Comparison of ENCODE assay signal across 20 cellular contexts in the genomic region with DNA sequence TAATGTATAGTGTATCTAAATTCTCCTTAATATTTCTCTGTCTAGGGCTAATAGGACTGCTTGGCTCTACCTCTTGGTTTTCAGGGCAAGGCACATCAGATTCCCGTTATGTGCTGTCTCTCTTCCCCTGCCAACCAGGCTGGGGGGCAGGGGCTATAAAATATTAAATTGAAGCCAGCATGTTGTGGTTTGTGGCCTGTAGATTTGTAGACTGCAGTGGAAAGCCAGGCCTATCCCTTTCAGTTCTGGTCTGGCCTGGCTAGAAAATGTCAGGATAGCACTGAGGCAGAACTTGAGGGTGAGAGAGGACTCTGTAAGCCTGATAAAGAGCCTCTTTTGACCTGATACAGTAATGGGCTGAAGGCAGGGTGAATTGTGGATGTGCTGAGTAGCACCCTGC. TPM values are rescaled to one million over a fixed set of nuclear protein-coding genes. Genes with fewer than 3 reads are reported as not detected.
DNase-seq lines count a peak whose midpoint lies in the region; ATAC-seq and TF ChIP-seq lines count a peak whose summit lies in the region.
"Had no signal": no experiment of that assay in that cellular context is flagged by ENCODE, and none has a peak within 500 bp of the region (broad histone marks: within the 10 kb centered on the region; RNA-seq: fewer than 3 reads in every experiment).

No MANE protein-coding gene starts in this region.

- in situ Hi-C loops in mammary epithelial cell (cut with MboI; ENCODE audit: low sequenced_read_pairs in 2 of 2), result no loop called here

- H3K4me3 ChIP-seq in breast epithelium (no peak overlapping the region), mammary epithelial cell (replicated peaks in 1 of 3; ENCODE audit: insufficient read depth in 1 of 3, low read depth in 2 of 3, low read length in 3 of 3) (no peak overlapping the region)
- H3K4me3 ChIP-seq: GM23248, thoracic aorta had no signal

- H3K9me3 Mint-ChIP-seq in activated CD4-positive, alpha-beta memory T cell treated with anti-CD3 and anti-CD28 coated beads for 36 hours, result no peaks in the 10 kb centered on the region
- H3K9me3 Mint-ChIP-seq in endothelial cell (ENCODE audit: unreplicated experiment) (no peaks in the 10 kb centered on the region), neural crest cell (no peaks in the 10 kb centered on the region)

- H3K27ac Mint-ChIP-seq in activated CD4-positive, alpha-beta memory T cell treated with anti-CD3 and anti-CD28 coated beads for 36 hours, result peak overlapping the region; percentile 8
- peak overlapping the region; percentile 36 for H3K27ac Mint-ChIP-seq in endothelial cell (ENCODE audit: unreplicated experiment)
- H3K27ac Mint-ChIP-seq in neural crest cell (ENCODE audit: unreplicated experiment), result peak overlapping the region; percentile 54

- H3K4me1 Mint-ChIP-seq in activated CD4-positive, alpha-beta memory T cell treated with anti-CD3 and anti-CD28 coated beads for 36 hours (ENCODE audit: low read depth), result peaks cover 40% of the 10 kb centered on the region
- H3K4me1 Mint-ChIP-seq in endothelial cell (ENCODE audit: unreplicated experiment) (peaks cover 20% of the 10 kb centered on the region), neural crest cell (no peaks in the 10 kb centered on the region)

- no peaks in the 10 kb centered on the region for H3K27me3 Mint-ChIP-seq in activated CD4-positive, alpha-beta memory T cell treated with anti-CD3 and anti-CD28 coated beads for 36 hours
- H3K27me3 Mint-ChIP-seq in endothelial cell (ENCODE audit: unreplicated experiment) (peaks cover 6% of the 10 kb centered on the region), neural crest cell (ENCODE audit: low read depth) (no peaks in the 10 kb centered on the region)

- no peaks in the 10 kb centered on the region for H4K20me1 ChIP-seq in mammary epithelial cell (ENCODE audit: insufficient read depth, low read length)

- peaks cover 78% of the 10 kb centered on the region for H3K36me3 Mint-ChIP-seq in activated CD4-positive, alpha-beta memory T cell treated with anti-CD3 and anti-CD28 coated beads for 36 hours
- H3K36me3 Mint-ChIP-seq in endothelial cell (ENCODE audit: low read depth, unreplicated experiment), result peaks cover 73% of the 10 kb centered on the region
- H3K36me3 Mint-ChIP-seq in neural crest cell (ENCODE audit: low read depth), result peaks cover 19% of the 10 kb centered on the region

- DNase-seq in breast epithelium (ENCODE audit: low spot score in 2 of 2) (no peak), mammary epithelial cell (no peak), endothelial cell (ENCODE audit: low spot score) (no peak), neural crest cell (ENCODE audit: low read depth, low spot score) (no peak), T-helper 1 cell (no peak)
- DNase-seq in activated CD4-positive, alpha-beta memory T cell treated with anti-CD3 and anti-CD28 coated beads for 36 hours, result no peak
- DNase-seq: ACHN; activated CD4-positive, alpha-beta T cell treated with anti-CD3 and anti-CD28 coated beads for 4 hours; activated CD8-positive, alpha-beta memory T cell treated with anti-CD3 and anti-CD28 coated beads, Interleukin-2, amount 50 U/mL, for 48 hours; DMS153; GM23248; NCI-H146; NCI-H69; occipital lobe; retina; stimulated activated CD4-positive, alpha-beta T cell treated with anti-CD3 and anti-CD28 coated beads, Interleukin-15, amount 100 ng/mL, for 24 hours had no signal

- ATAC-seq in HG03342 (IDR thresholded peaks at IDR 0.05; ENCODE audit: unreplicated experiment) (no peak), HG03025 (IDR thresholded peaks at IDR 0.05; ENCODE audit: low FRiP score, unreplicated experiment) (no peak)

- peaks cover 38% of the 10 kb centered on the region for H3K79me2 ChIP-seq in mammary epithelial cell (ENCODE audit: insufficient read depth, low read length)

- TF ChIP-seq POLR2A in breast epithelium (IDR thresholded peaks at IDR 0.05), result no peak

- H3K4me1 ChIP-seq in breast epithelium (peaks cover 17 to 49% of the 10 kb centered on the region in 2 donors), mammary epithelial cell (ENCODE audit: insufficient read depth, low read length) (peaks cover 40% of the 10 kb centered on the region)

- CTCF ChIA-PET in mammary epithelial cell (lab: Charles Lee; ENCODE audit: low non-redundant PET), result interaction anchor here (0.6 kb wide), 1 partner anchor 28 kb away, joined by 4 read pairs; no protein-coding TSS in a partner anchor
- CTCF ChIA-PET in activated CD4-positive, alpha-beta memory T cell treated with anti-CD3 and anti-CD28 coated beads for 36 hours (lab: Charles Lee), result interaction anchor here (1.2 to 5.4 kb wide), 4 partner anchors 11 to 171 kb away, joined by 3 to 36 read pairs (median 6); no protein-coding TSS in a partner anchor

- H3K4me3 Mint-ChIP-seq in activated CD4-positive, alpha-beta memory T cell treated with anti-CD3 and anti-CD28 coated beads for 36 hours, result no peak overlapping the region
- H3K4me3 Mint-ChIP-seq in endothelial cell (ENCODE audit: unreplicated experiment) (no peak overlapping the region), neural crest cell (no peak overlapping the region)

- BruUV-seq in mammary epithelial cell (replicated peaks; lab: Mats Ljungman, UMichigan), result no TSS peak

- H3K27ac ChIP-seq in breast epithelium (peak overlapping the region; percentile 64 to 74), mammary epithelial cell (ENCODE audit: insufficient read depth, low read depth, low read length) (no peak overlapping the region)
- H3K27ac ChIP-seq: C4-2B, GM23248, thoracic aorta had no signal

- intact Hi-C loops in breast epithelium (cut with DNase I; ENCODE audit: low total_unique reads), result no loop called here
- intact Hi-C loops in mammary epithelial cell (cut with micrococcal nuclease), result loop anchor here (1.0 to 5.0 kb wide), 2 partner anchors 65 to 200 kb away; no protein-coding TSS in a partner anchor
- intact Hi-C loops in activated CD4-positive, alpha-beta memory T cell treated with anti-CD3 and anti-CD28 coated beads for 36 hours (cut with micrococcal nuclease), result no loop called here

- no peak for TF ChIP-seq CTCF in breast epithelium (IDR thresholded peaks at IDR 0.05)
- no peak for TF ChIP-seq CTCF in mammary epithelial cell (conservative IDR thresholded peaks at IDR 0.05 in 1 of 2, IDR thresholded peaks at IDR 0.05 in 1 of 2; ENCODE audit: extremely low read depth in 1 of 2, insufficient read depth in 1 of 2, low read depth in 1 of 2, low read length in 2 of 2)
- TF ChIP-seq CTCF in endothelial cell (IDR thresholded peaks at IDR 0.05; ENCODE audit: unreplicated experiment), result no peak
- no peak for TF ChIP-seq CTCF in neural crest cell (conservative IDR thresholded peaks at IDR 0.05)

- POLR2A ChIA-PET in activated CD4-positive, alpha-beta memory T cell treated with anti-CD3 and anti-CD28 coated beads for 36 hours (lab: Charles Lee), result interaction anchor here (2.0 to 3.0 kb wide), 2 partner anchors 11 to 13 kb away, joined by 5 to 10 read pairs; no protein-coding TSS in a partner anchor

- no peak overlapping the region for H3K9ac ChIP-seq in mammary epithelial cell (ENCODE audit: insufficient read depth, low read length)
- H3K9ac ChIP-seq: GM23248 had no signal

- no peaks in the 10 kb centered on the region for H3K9me3 ChIP-seq in breast epithelium
- no peaks in the 10 kb centered on the region for H3K9me3 ChIP-seq in mammary epithelial cell (replicated peaks; ENCODE audit: insufficient read depth, low read length)
- H3K9me3 ChIP-seq: thoracic aorta had no signal

- H3K36me3 ChIP-seq in breast epithelium (peaks cover 11% of the 10 kb centered on the region), mammary epithelial cell (ENCODE audit: insufficient read depth, low read length) (peaks cover 64% of the 10 kb centered on the region)

- 61% methylated on average over 1 of the region's 1 CpG for WGBS in mammary epithelial cell (ENCODE audit: low coverage, missing lambda C conversion rate)

- H3K27me3 ChIP-seq in breast epithelium, result no peaks in the 10 kb centered on the region
- no peaks in the 10 kb centered on the region for H3K27me3 ChIP-seq in mammary epithelial cell (ENCODE audit: insufficient read depth, low read length)

- H3K4me2 ChIP-seq in mammary epithelial cell (ENCODE audit: insufficient read depth, low read depth, low read length), result no peak overlapping the region

- dilution Hi-C loops in mammary epithelial cell (cut with HindIII; ENCODE audit: low sequenced_read_pairs), result loop anchor here (5.0 to 10.0 kb wide), 2 partner anchors 63 to 135 kb away; no protein-coding TSS in a partner anchor

- no peak overlapping the region for H2AFZ ChIP-seq in mammary epithelial cell (ENCODE audit: low read depth, low read length)
- H2AFZ ChIP-seq: GM23248 had no signal

RNA-seq across cellular contexts. Expression of gene GRK2, which starts 14.4 kb away (rescaled TPM):
- total RNA-seq in breast epithelium, result 10 to 100 TPM; 41.1 to 52.8 (median 52.1) TPM
- 10 to 100 TPM; 31.7 to 55.4 TPM for total RNA-seq in mammary epithelial cell
- polyA plus RNA-seq in mammary epithelial cell, result 37.8 TPM
- 81.3 TPM for polyA minus RNA-seq in mammary epithelial cell
- 100 to 1,000 TPM; 273 to 279 TPM for total RNA-seq in activated CD4-positive, alpha-beta memory T cell treated with anti-CD3 and anti-CD28 coated beads for 36 hours
- total RNA-seq in endothelial cell (ENCODE audit: unreplicated experiment), result 92.7 TPM
- total RNA-seq in neural crest cell, result 51.3 and 55.1 TPM in 2 replicates

RNA-seq across cellular contexts. Expression of gene ANKRD13D, which starts 37.3 kb away (rescaled TPM):
- total RNA-seq in breast epithelium, result 10 to 100 TPM; 23.7 to 51.8 (median 40.7) TPM
- 10 to 100 TPM; 25.7 to 56.7 TPM for total RNA-seq in mammary epithelial cell
- polyA plus RNA-seq in mammary epithelial cell, result 29.0 TPM
- polyA minus RNA-seq in mammary epithelial cell, result 34.7 TPM
- 10 to 100 TPM; 85.9 to 89.4 TPM for total RNA-seq in activated CD4-positive, alpha-beta memory T cell treated with anti-CD3 and anti-CD28 coated beads for 36 hours
- 65.1 TPM for total RNA-seq in endothelial cell (ENCODE audit: unreplicated experiment)
- total RNA-seq in neural crest cell, result 58.9 and 71.8 TPM in 2 replicates

RNA-seq across cellular contexts. Expression of gene SSH3, which starts 51.5 kb away (rescaled TPM):
- total RNA-seq in breast epithelium, result 10 to 100 TPM; 28.8 to 55.2 (median 34.4) TPM
- 10 to 100 TPM; 47.0 to 86.9 TPM for total RNA-seq in mammary epithelial cell
- 34.8 TPM for polyA plus RNA-seq in mammary epithelial cell
- 21.2 TPM for polyA minus RNA-seq in mammary epithelial cell
- total RNA-seq in activated CD4-positive, alpha-beta memory T cell treated with anti-CD3 and anti-CD28 coated beads for 36 hours, result 10 to 100 TPM; 14.9 to 19.4 TPM
- total RNA-seq in endothelial cell (ENCODE audit: unreplicated experiment), result 7.3 TPM
- total RNA-seq in neural crest cell, result 3.0 and 3.3 TPM in 2 replicates
